Comparison of ENCODE assay signal across 13 cellular contexts in genomic region chr21:46000731-46001641, GRCh38. TPM values are rescaled to one million over a fixed set of nuclear protein-coding genes. Genes with fewer than 3 reads are reported as not detected.
DNase-seq lines count a peak whose midpoint lies in the region; ATAC-seq and TF ChIP-seq lines count a peak whose summit lies in the region.
"Had no signal": no experiment of that assay in that cellular context is flagged by ENCODE, and none has a peak within 500 bp of the region (broad histone marks: within the 10 kb centered on the region; RNA-seq: fewer than 3 reads in every experiment).

No MANE protein-coding gene starts in this region.

- no peak overlapping the region for H3K14ac ChIP-seq in IMR-90 (replicated peaks; ENCODE audit: low read depth, low read length)

- TF ChIP-seq CTCF in AG04450 (IDR thresholded peaks at IDR 0.05; ENCODE audit: low read depth, low read length) = no peak
- no peak for TF ChIP-seq CTCF in IMR-90 (conservative IDR thresholded peaks at IDR 0.05; ENCODE audit: low read depth, low read length)
- TF ChIP-seq CTCF in fibroblast of mammary gland (conservative IDR thresholded peaks at IDR 0.05; ENCODE audit: control insufficient read depth, insufficient read depth, low read depth, low read length) = no peak
- no peak for TF ChIP-seq CTCF in SK-N-SH (IDR thresholded peaks at IDR 0.05)

- CTCF ChIA-PET in AG04450 (lab: Charles Lee) = no interaction called here
- CTCF ChIA-PET in IMR-90 (lab: Yijun Ruan, JAX) = no interaction called here
- CTCF ChIA-PET in SK-N-SH (lab: Yijun Ruan, JAX) = no interaction called here

- no peak overlapping the region for H4K91ac ChIP-seq in IMR-90 (ENCODE audit: insufficient read depth, low read depth, low read length)

- H4K8ac ChIP-seq in IMR-90 (ENCODE audit: low read depth in 2 of 2, low read length in 2 of 2) = no peak overlapping the region

- intact Hi-C loops in IMR-90 (cut with micrococcal nuclease) = no loop called here

- H3F3A ChIP-seq in SK-N-SH (replicated peaks; ENCODE audit: insufficient read depth) = no peaks in the 10 kb centered on the region

- H2BK120ac ChIP-seq in IMR-90 (ENCODE audit: low read depth, low read length) = no peak overlapping the region

- dilution Hi-C loops in IMR-90 (cut with HindIII; ENCODE audit: low sequenced_read_pairs, unreplicated experiment) = no loop called here

- no peaks in the 10 kb centered on the region for H3K79me2 ChIP-seq in SK-N-SH (ENCODE audit: insufficient read depth)

- POLR2A ChIA-PET in AG04450 (lab: Yijun Ruan, JAX) = interaction anchor here (1.3 to 1.7 kb wide), 2 partner anchors 9 to 27 kb away, joined by 3 to 5 read pairs; no protein-coding TSS in a partner anchor
- POLR2A ChIA-PET in IMR-90 (lab: Charles Lee; ENCODE audit: unreplicated experiment) = interaction anchor here (0.6 to 1.0 kb wide), 2 partner anchors 56 to 116 kb away, joined by 3 to 9 read pairs; no protein-coding TSS in a partner anchor
- POLR2A ChIA-PET in SK-N-SH (lab: Yijun Ruan, JAX) = no interaction called here

- H3K23ac ChIP-seq in IMR-90 (ENCODE audit: low read depth, low read length) = no peak overlapping the region

- no peak overlapping the region for H4K5ac ChIP-seq in IMR-90 (ENCODE audit: low read depth, low read length)

- H3K79me1 ChIP-seq in IMR-90 (ENCODE audit: low read depth in 1 of 2, low read length in 2 of 2) = peaks cover 5 to 35% of the 10 kb centered on the region in 2 experiments

- peak; percentile 8 for ATAC-seq in IMR-90 (ENCODE audit: low read depth)

- in situ Hi-C loops in IMR-90 (cut with MboI; ENCODE audit: low sequenced_read_pairs) = no loop called here

- no peak for TF ChIP-seq POLR2A in IMR-90 (IDR thresholded peaks at IDR 0.05; ENCODE audit: low read depth, low read length)

- H2AFZ ChIP-seq in IMR-90 (replicated peaks; ENCODE audit: low read length, poor library complexity) (no peak overlapping the region), SK-N-SH (ENCODE audit: low read depth) (no peak overlapping the region)

- H3K4me2 ChIP-seq in IMR-90 (ENCODE audit: low read depth, low read length) = no peak overlapping the region
- H3K4me2 ChIP-seq in SK-N-SH = no peak overlapping the region

- H2BK5ac ChIP-seq in IMR-90 (ENCODE audit: low read depth, low read length, poor library complexity, severe bottlenecking) = no peak overlapping the region

- H2BK15ac ChIP-seq in IMR-90 (ENCODE audit: low read depth, low read length) = no peak overlapping the region

- no peaks in the 10 kb centered on the region for H3K9me1 ChIP-seq in IMR-90 (ENCODE audit: insufficient read depth, low read length)

- no peak overlapping the region for H2BK20ac ChIP-seq in IMR-90 (ENCODE audit: low read depth, low read length)

- H3K36me3 ChIP-seq in IMR-90 (ENCODE audit: control insufficient read depth, insufficient read depth, low read length) (peaks cover 90% of the 10 kb centered on the region), muscle layer of colon (ENCODE audit: insufficient read depth, low read length) (peaks cover 55% of the 10 kb centered on the region), SK-N-SH (replicated peaks in 1 of 2; ENCODE audit: control insufficient read depth in 1 of 2, insufficient read depth in 2 of 2, low read length in 1 of 2) (peaks cover 0 to 12% of the 10 kb centered on the region in 2 experiments)
- no peaks in the 10 kb centered on the region for H3K36me3 ChIP-seq in effector memory CD4-positive, alpha-beta T cell (ENCODE audit: control insufficient read depth, insufficient read depth, low read length)
- H3K36me3 ChIP-seq: BE2C had no signal

- H3K27ac ChIP-seq in AG04450 (ENCODE audit: low read depth, low read length) (peak overlapping the region; percentile 21), IMR-90 (ENCODE audit: insufficient read depth, low read length) (no peak overlapping the region), muscle layer of colon (ENCODE audit: low read depth, low read length) (peak overlapping the region; percentile 75), substantia nigra (ENCODE audit: low read depth, low read length, poor library complexity, severe bottlenecking) (no peak overlapping the region), SK-N-SH (ENCODE audit: low read depth in 2 of 2, low read length in 1 of 2) (no peak overlapping the region)
- H3K27ac ChIP-seq in effector memory CD4-positive, alpha-beta T cell (ENCODE audit: insufficient read depth, low read length, poor library complexity, severe bottlenecking) = no peak overlapping the region

- no peak overlapping the region for H3K18ac ChIP-seq in IMR-90 (ENCODE audit: low read depth, low read length)

- H4K20me1 ChIP-seq in IMR-90 (ENCODE audit: insufficient read depth, low read length) (peaks cover 62% of the 10 kb centered on the region), SK-N-SH (ENCODE audit: insufficient read depth) (no peaks in the 10 kb centered on the region)

- H3K27me3 ChIP-seq in AG04450 (ENCODE audit: control insufficient read depth, insufficient read depth, low read length) = no peaks in the 10 kb centered on the region
- H3K27me3 ChIP-seq in IMR-90 (ENCODE audit: control insufficient read depth, insufficient read depth, low read length) = no peaks in the 10 kb centered on the region
- H3K27me3 ChIP-seq in muscle layer of colon (ENCODE audit: control insufficient read depth in 1 of 2, insufficient read depth in 2 of 2, low read length in 2 of 2) = no peaks in the 10 kb centered on the region
- no peaks in the 10 kb centered on the region for H3K27me3 ChIP-seq in effector memory CD4-positive, alpha-beta T cell (replicated peaks; ENCODE audit: control insufficient read depth, insufficient read depth, low read length, poor library complexity, severe bottlenecking)
- H3K27me3 ChIP-seq in SK-N-SH (ENCODE audit: insufficient read depth) = no peaks in the 10 kb centered on the region
- H3K27me3 ChIP-seq: BE2C had no signal

- H3K4me3 ChIP-seq in AG04450 (ENCODE audit: low read depth, low read length) (no peak overlapping the region), IMR-90 (ENCODE audit: insufficient read depth, low read depth, low read length) (no peak overlapping the region), fibroblast of mammary gland (ENCODE audit: control insufficient read depth, low read depth, low read length) (no peak overlapping the region), muscle layer of colon (ENCODE audit: low read depth in 1 of 2, low read length in 2 of 2) (no peak overlapping the region), SK-N-SH (ENCODE audit: low read depth in 2 of 2, low read length in 1 of 2) (no peak overlapping the region)
- no peak overlapping the region for H3K4me3 ChIP-seq in effector memory CD4-positive, alpha-beta T cell (ENCODE audit: insufficient read depth, low read depth, low read length, poor library complexity, severe bottlenecking)

- WGBS in IMR-90 (ENCODE audit: extremely low coverage in 2 of 2, insufficient read length in 1 of 2), 2 experiments = 88% methylated on average over 17 of the region's 44 CpGs; no CpG with 5 or more reads in 1 of the 2 experiments
- 87% methylated on average over 19 of the region's 44 CpGs for WGBS in SK-N-SH (ENCODE audit: low lambda C conversion rate)

- no peak overlapping the region for H3K56ac ChIP-seq in IMR-90 (ENCODE audit: extremely low read depth, insufficient read depth, low read length)

- H3K4me1 ChIP-seq in IMR-90 (ENCODE audit: control insufficient read depth, insufficient read depth, low read length) (no peaks in the 10 kb centered on the region), muscle layer of colon (ENCODE audit: insufficient read depth, low read length) (no peaks in the 10 kb centered on the region), SK-N-SH (ENCODE audit: control insufficient read depth in 1 of 2, insufficient read depth in 2 of 2, low read depth in 1 of 2, low read length in 1 of 2) (no peaks in the 10 kb centered on the region; a peak in 1 of 4 replicates)
- H3K4me1 ChIP-seq in effector memory CD4-positive, alpha-beta T cell (ENCODE audit: control insufficient read depth, insufficient read depth, low read length, poor library complexity, severe bottlenecking) = no peaks in the 10 kb centered on the region
- H3K4me1 ChIP-seq: BE2C had no signal

- no peak overlapping the region for H3K4ac ChIP-seq in IMR-90 (ENCODE audit: low read depth, low read length)

- TF ChIP-seq EP300 in SK-N-SH (IDR thresholded peaks at IDR 0.05; ENCODE audit: borderline replicate concordance in 1 of 2, low read depth in 1 of 2, low read length in 1 of 2) = no peak

- H3K9me3 ChIP-seq in AG04450 (ENCODE audit: control insufficient read depth, insufficient read depth, low read length) (peaks cover 66% of the 10 kb centered on the region; the same call in 1 of the 2 replicates), IMR-90 (ENCODE audit: control insufficient read depth, insufficient read depth, low read length) (no peaks in the 10 kb centered on the region), muscle layer of colon (ENCODE audit: low read length) (no peaks in the 10 kb centered on the region), SK-N-SH (no peaks in the 10 kb centered on the region)
- no peaks in the 10 kb centered on the region for H3K9me3 ChIP-seq in effector memory CD4-positive, alpha-beta T cell (ENCODE audit: control insufficient read depth, low read length)
- H3K9me3 ChIP-seq: BE2C had no signal

- peak overlapping the region; percentile 11 for H2AK9ac ChIP-seq in IMR-90 (replicated peaks; ENCODE audit: low read depth, low read length, poor library complexity)

- H2AK5ac ChIP-seq in IMR-90 (ENCODE audit: low read depth, low read length) = no peak overlapping the region; the same call in 1 of the 2 replicates

- no peak for TF ChIP-seq RAD21 in IMR-90 (IDR thresholded peaks at IDR 0.05; ENCODE audit: low read length)
- no peak for TF ChIP-seq RAD21 in SK-N-SH (IDR thresholded peaks at IDR 0.05; ENCODE audit: low read length)

- H3K9ac ChIP-seq in IMR-90 (ENCODE audit: low read depth, low read length) (no peak overlapping the region), muscle layer of colon (ENCODE audit: low read length) (no peak overlapping the region), SK-N-SH (no peak overlapping the region)

- H3K9me2 ChIP-seq in SK-N-SH = no peaks in the 10 kb centered on the region

- no TSS peak for BruUV-seq in IMR-90 (replicated peaks; lab: Mats Ljungman, UMichigan)

- DNase-seq in AG04450 (ENCODE audit: low read depth, low spot score) (no peak), IMR-90 (no peak), fibroblast of mammary gland (ENCODE audit: low read depth) (peak; percentile 58), substantia nigra (lab: John Stamatoyannopoulos, UW) (no peak), SK-N-SH (no peak)
- no peak for DNase-seq in effector memory CD4-positive, alpha-beta T cell
- DNase-seq in stimulated activated CD4-positive, alpha-beta T cell treated with anti-CD3 and anti-CD28 coated beads, Interleukin-1b, Interleukin-23, amount 100 ng/mL, for 48 hours = no peak
- DNase-seq: BE2C; DND-41; MM.1S; NCI-H226; stimulated activated naive CD4-positive, alpha-beta T cell had no signal

RNA-seq across cellular contexts. Expression of gene COL6A1, which starts 19.4 kb away (rescaled TPM):
- polyA plus RNA-seq in AG04450 (2011; rRNA removed) (493 and 591 TPM in 2 replicates), IMR-90 (2012; rRNA removed) (1,556 and 1,578 TPM in 2 replicates), SK-N-SH (2012; rRNA removed) (37.3 and 107 TPM in 2 replicates)
- polyA minus RNA-seq in AG04450 (2011; rRNA and poly(A)+ RNA removed) = 196 and 210 TPM in 2 replicates
- 173 and 186 TPM in 2 replicates for total RNA-seq in IMR-90 (2012; rRNA removed)
- 1,992 and 3,331 TPM in 2 replicates for polyA plus RNA-seq in IMR-90 (2012; cell fraction: cytosol; rRNA removed)
- polyA plus RNA-seq in IMR-90 (2012; cell fraction: nucleus; rRNA removed; ENCODE audit: low replicate concordance) = 5,237 and 11,886 TPM in 2 replicates
- 34.3 and 65.0 TPM in 2 replicates for polyA plus RNA-seq in SK-N-SH (2012; cell fraction: cytosol; rRNA removed)
- polyA plus RNA-seq in SK-N-SH (2012; cell fraction: nucleus; rRNA removed) = 241 and 268 TPM in 2 replicates

Comparison
In these comparisons a context has a peak if more than half of its experiments do, and no peak if none do; other contexts are left out.
1. H3K27ac ChIP-seq: peak in AG04450 (single experiment) and muscle layer of colon (single experiment); none in IMR-90 (single experiment), substantia nigra (single experiment), effector memory CD4-positive, alpha-beta T cell (single experiment) and SK-N-SH (0 of 2).